In genomic region chr17:79800325-79801155, GRCh38 we compare ENCODE assay signal across 8 cellular contexts. TPM values are rescaled to one million over a fixed set of nuclear protein-coding genes. Genes with fewer than 3 reads are reported as not detected.
DNase-seq lines count a peak whose midpoint lies in the region; ATAC-seq and TF ChIP-seq lines count a peak whose summit lies in the region.

No MANE protein-coding gene starts in this region.

- peak overlapping the region; percentile 81 for H3K4me3 Mint-ChIP-seq in natural killer cell

- H3K9me3 Mint-ChIP-seq in natural killer cell = no peaks in the 10 kb centered on the region

- no peak overlapping the region for H3K27ac ChIP-seq in ascending aorta

- H3K9me3 ChIP-seq in ascending aorta = no peaks in the 10 kb centered on the region

- H3K36me3 ChIP-seq in ascending aorta = no peaks in the 10 kb centered on the region

- peaks cover 40 to 59% of the 10 kb centered on the region in 2 donors for H3K4me1 Mint-ChIP-seq in natural killer cell

- peak overlapping the region; percentile 63 to 72 for H3K27ac Mint-ChIP-seq in natural killer cell

- TF ChIP-seq CTCF in GM12864 (IDR thresholded peaks at IDR 0.05; ENCODE audit: low read depth, low read length, missing control alignments) = no peak
- no peak for TF ChIP-seq CTCF in ascending aorta (IDR thresholded peaks at IDR 0.05)
- TF ChIP-seq CTCF in natural killer cell (IDR thresholded peaks at IDR 0.05) = no peak

- H3K36me3 Mint-ChIP-seq in natural killer cell = peaks cover 6% of the 10 kb centered on the region

- H3K4me3 ChIP-seq in GM12864 (ENCODE audit: low read depth, low read length) (peak overlapping the region; percentile 18; the same call in 1 of the 2 replicates), ascending aorta (peak overlapping the region; percentile 8 to 9)

- H3K27me3 Mint-ChIP-seq in natural killer cell (ENCODE audit: low read depth in 2 of 2) = peaks cover 45% of the 10 kb centered on the region in 2 donors

- intact Hi-C loops in ascending aorta (cut with DNase I) = no loop called here
- intact Hi-C loops in natural killer cell (cut with micrococcal nuclease) = loop anchor here (5.0 kb wide), 2 partner anchors 1597 to 1668 kb away; partner anchors contain the start of genes BAHCC1 and TMC8

- H3K27me3 ChIP-seq in ascending aorta = peaks cover 72% of the 10 kb centered on the region

- no peak for ATAC-seq in natural killer cell
- ATAC-seq in HG03097 (IDR thresholded peaks at IDR 0.05; ENCODE audit: low FRiP score, unreplicated experiment) = no peak
- ATAC-seq in GM19324 (IDR thresholded peaks at IDR 0.05; ENCODE audit: low FRiP score, unreplicated experiment) = no peak
- ATAC-seq in HG03378 (IDR thresholded peaks at IDR 0.05; ENCODE audit: unreplicated experiment) = no peak

- DNase-seq in A172 (ENCODE audit: low spot score) = peak; percentile 31
- no peak for DNase-seq in GM12864 (ENCODE audit: low read depth)
- peak; percentile 39 for DNase-seq in NCI-H526 treated with DMSO at 0.1 percent for 48 hours (lab: John Stamatoyannopoulos, UW)
- DNase-seq in ascending aorta (ENCODE audit: low spot score in 2 of 2) = no peak
- DNase-seq in natural killer cell = no peak

- H3K4me1 ChIP-seq in ascending aorta = peaks cover 18 to 19% of the 10 kb centered on the region in 2 donors

RNA-seq across cellular contexts. Expression of gene CBX8, which starts 3.7 kb away (rescaled TPM):
- total RNA-seq in A172 (2014; rRNA removed; shearing (Covaris generic)) = 7.9 and 8.8 TPM in 2 replicates
- total RNA-seq in ascending aorta = 1.1 TPM
- 1 to 10 TPM; 4.0 to 6.4 (median 5.8) TPM for total RNA-seq in natural killer cell

RNA-seq across cellular contexts. Expression of gene CBX2, which starts 22.6 kb away (rescaled TPM):
- 24.7 and 27.2 TPM in 2 replicates for total RNA-seq in A172 (2014; rRNA removed; shearing (Covaris generic))
- total RNA-seq in ascending aorta (4.6 TPM), natural killer cell (1 to 10 TPM in 1 of 3 donors, under 1 TPM in 1, not detected in 1; 0.18 to 1.3 TPM)

RNA-seq across cellular contexts. Expression of gene CBX4, which starts 38.7 kb away (rescaled TPM):
- total RNA-seq in A172 (2014; rRNA removed; shearing (Covaris generic)) = 17.2 and 20.5 TPM in 2 replicates
- total RNA-seq in ascending aorta = 25.7 TPM
- total RNA-seq in natural killer cell = 100 to 1,000 TPM; 147 to 220 (median 217) TPM

Comparison
In these comparisons a context has a peak if more than half of its experiments do, and no peak if none do; other contexts are left out.
1. DNase-seq: peak in A172 (single experiment) and NCI-H526 treated with DMSO at 0.1 percent for 48 hours (single experiment); none in GM12864 (single experiment), ascending aorta (0 of 2) and natural killer cell (single experiment).